Comparison of ENCODE assay signal across 9 cellular contexts in the genomic region with DNA sequence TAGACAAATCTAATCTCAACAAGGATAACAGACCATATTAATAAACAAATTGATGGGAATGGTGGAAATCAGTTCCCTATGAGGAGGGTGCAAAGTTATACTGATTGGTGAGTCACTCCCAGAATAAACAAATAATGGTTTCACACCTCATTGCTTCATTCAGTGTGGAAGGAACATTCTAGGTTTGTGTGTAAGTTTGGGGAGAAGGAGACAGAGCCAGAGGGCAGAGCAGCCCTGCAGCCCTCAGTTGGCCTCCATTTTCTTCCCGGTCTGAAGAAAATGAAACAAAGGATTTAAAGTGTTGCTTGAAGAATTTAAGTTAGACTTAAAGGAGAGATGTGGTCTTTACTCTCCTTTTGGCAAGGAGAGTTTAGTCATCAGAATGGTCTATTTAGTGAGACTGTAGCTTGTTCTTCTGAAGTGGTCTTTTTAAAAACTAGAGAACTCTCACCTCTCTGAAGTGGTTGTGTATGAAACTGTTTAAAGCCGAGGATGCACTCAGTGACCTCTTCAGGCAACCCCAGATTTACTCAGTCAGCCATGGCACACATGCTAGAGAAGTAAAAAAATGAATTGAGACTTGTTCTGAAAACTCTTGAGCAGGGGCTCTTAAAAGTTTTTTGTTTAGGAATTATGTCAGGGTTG. TPM values are rescaled to one million over a fixed set of nuclear protein-coding genes. Genes with fewer than 3 reads are reported as not detected.
DNase-seq lines count a peak whose midpoint lies in the region; ATAC-seq and TF ChIP-seq lines count a peak whose summit lies in the region.
"Had no signal": no experiment of that assay in that cellular context is flagged by ENCODE, and none has a peak within 500 bp of the region (broad histone marks: within the 10 kb centered on the region; RNA-seq: fewer than 3 reads in every experiment).

No MANE protein-coding gene starts in this region.

- no peak overlapping the region for H2AFZ ChIP-seq in mammary epithelial cell (ENCODE audit: low read depth, low read length)

- in situ Hi-C loops in mammary epithelial cell (cut with MboI; ENCODE audit: low sequenced_read_pairs in 2 of 2), result no loop called here

- peak; percentile 58 for ATAC-seq in HG02973 (IDR thresholded peaks at IDR 0.05; ENCODE audit: unreplicated experiment)
- ATAC-seq in activated CD8-positive, alpha-beta T cell treated with anti-CD3 and anti-CD28 coated beads for 36 hours, result peak; percentile 64
- peak; percentile 4 for ATAC-seq in upper lobe of right lung

- H3K36me3 ChIP-seq in mammary epithelial cell (ENCODE audit: insufficient read depth, low read length) (no peaks in the 10 kb centered on the region), upper lobe of right lung (peaks cover 7% of the 10 kb centered on the region), stomach (peaks cover 0 to 6% (median 0%) of the 10 kb centered on the region in 4 donors), uterus (no peaks in the 10 kb centered on the region)

- H3K4me2 ChIP-seq in mammary epithelial cell (ENCODE audit: insufficient read depth, low read depth, low read length), result no peak overlapping the region

- H3K27ac ChIP-seq in mammary epithelial cell (ENCODE audit: insufficient read depth, low read depth, low read length) (no peak overlapping the region), upper lobe of right lung (no peak overlapping the region), stomach (peak overlapping the region in 2 of 5 donors; percentile 43 to 67), uterus (no peak overlapping the region)
- H3K27ac ChIP-seq: C4-2B had no signal

- H3K4me1 ChIP-seq in mammary epithelial cell (ENCODE audit: insufficient read depth, low read length), result no peaks in the 10 kb centered on the region
- H3K4me1 ChIP-seq in upper lobe of right lung, result peaks cover 14% of the 10 kb centered on the region
- H3K4me1 ChIP-seq in stomach, result peaks cover 0 to 39% (median 2%) of the 10 kb centered on the region in 4 donors
- H3K4me1 ChIP-seq in uterus, result no peaks in the 10 kb centered on the region

- no peak for TF ChIP-seq EP300 in stomach (IDR thresholded peaks at IDR 0.05)

- 56% methylated on average over 2 of the region's 2 CpGs for WGBS in mammary epithelial cell (ENCODE audit: low coverage, missing lambda C conversion rate)
- 31 to 43% (median 39%) methylated on average over 2 of the region's 2 CpGs for WGBS in stomach, 5 donors

- DNase-seq in MCF 10A (ENCODE audit: unreplicated experiment), result peak; percentile 32
- DNase-seq in mammary epithelial cell, result no peak
- peak; percentile 73 for DNase-seq in activated CD8-positive, alpha-beta T cell treated with anti-CD3 and anti-CD28 coated beads for 36 hours
- DNase-seq in upper lobe of right lung, result no peak
- no peak for DNase-seq in middle frontal gyrus (ENCODE audit: extremely low spot score, low spot score)
- no peak for DNase-seq in stomach
- DNase-seq in uterus, result no peak

- intact Hi-C loops in MCF 10A (cut with micrococcal nuclease), result no loop called here
- intact Hi-C loops in mammary epithelial cell (cut with micrococcal nuclease), result no loop called here
- intact Hi-C loops in activated CD8-positive, alpha-beta T cell treated with anti-CD3 and anti-CD28 coated beads for 36 hours (cut with micrococcal nuclease), result loop anchor here (2.0 to 5.0 kb wide), 2 partner anchors 15 to 36 kb away; no protein-coding TSS in a partner anchor
- intact Hi-C loops in upper lobe of right lung (cut with DNase I), result no loop called here
- intact Hi-C loops in stomach (cut with DNase I; ENCODE audit: low total_unique reads), result no loop called here
- intact Hi-C loops in uterus (cut with DNase I; ENCODE audit: low total_unique reads), result no loop called here

- H4K20me1 ChIP-seq in mammary epithelial cell (ENCODE audit: insufficient read depth, low read length), result no peaks in the 10 kb centered on the region

- dilution Hi-C loops in mammary epithelial cell (cut with HindIII; ENCODE audit: low sequenced_read_pairs), result no loop called here

- peaks cover 18% of the 10 kb centered on the region for H3K4me1 Mint-ChIP-seq in MCF 10A (ENCODE audit: insufficient read depth, unreplicated experiment)
- peaks cover 60% of the 10 kb centered on the region for H3K4me1 Mint-ChIP-seq in activated CD8-positive, alpha-beta T cell treated with anti-CD3 and anti-CD28 coated beads for 36 hours (ENCODE audit: low read depth)

- no TSS peak for BruUV-seq in MCF 10A (replicated peaks; lab: Mats Ljungman, UMichigan)
- no TSS peak for BruUV-seq in mammary epithelial cell (replicated peaks; lab: Mats Ljungman, UMichigan)

- H3K27me3 ChIP-seq in mammary epithelial cell (ENCODE audit: insufficient read depth, low read length), result no peaks in the 10 kb centered on the region
- peaks cover 3% of the 10 kb centered on the region for H3K27me3 ChIP-seq in upper lobe of right lung
- H3K27me3 ChIP-seq in stomach, result peaks cover 0 to 19% (median 0%) of the 10 kb centered on the region in 3 donors
- no peaks in the 10 kb centered on the region for H3K27me3 ChIP-seq in uterus

- H3K9me3 Mint-ChIP-seq in MCF 10A (ENCODE audit: unreplicated experiment), result no peaks in the 10 kb centered on the region
- no peaks in the 10 kb centered on the region for H3K9me3 Mint-ChIP-seq in activated CD8-positive, alpha-beta T cell treated with anti-CD3 and anti-CD28 coated beads for 36 hours

- H3K36me3 Mint-ChIP-seq in MCF 10A (ENCODE audit: insufficient read depth, unreplicated experiment), result no peaks in the 10 kb centered on the region
- peaks cover 57% of the 10 kb centered on the region for H3K36me3 Mint-ChIP-seq in activated CD8-positive, alpha-beta T cell treated with anti-CD3 and anti-CD28 coated beads for 36 hours (ENCODE audit: low read depth)

- H3K4me3 ChIP-seq in mammary epithelial cell (replicated peaks in 1 of 3; ENCODE audit: insufficient read depth in 1 of 3, low read depth in 2 of 3, low read length in 3 of 3) (no peak overlapping the region), upper lobe of right lung (no peak overlapping the region), stomach (no peak overlapping the region), uterus (no peak overlapping the region)

- POLR2A ChIA-PET in MCF 10A (lab: Yijun Ruan, JAX), result interaction anchor here (1.0 kb wide), 1 partner anchor 10 kb away, joined by 3 read pairs; no protein-coding TSS in a partner anchor
- POLR2A ChIA-PET in activated CD8-positive, alpha-beta T cell treated with anti-CD3 and anti-CD28 coated beads for 36 hours (lab: Charles Lee), result interaction anchor here (0.6 to 30.3 kb wide), 8 partner anchors 9 to 141 kb away, joined by 3 to 1646 read pairs (median 4); no protein-coding TSS in a partner anchor

- TF ChIP-seq CTCF in MCF 10A (IDR thresholded peaks at IDR 0.05; ENCODE audit: unreplicated experiment) (no peak), mammary epithelial cell (conservative IDR thresholded peaks at IDR 0.05 in 1 of 2, IDR thresholded peaks at IDR 0.05 in 1 of 2; ENCODE audit: extremely low read depth in 1 of 2, insufficient read depth in 1 of 2, low read depth in 1 of 2, low read length in 2 of 2) (no peak), upper lobe of right lung (IDR thresholded peaks at IDR 0.05) (no peak), stomach (IDR thresholded peaks at IDR 0.05) (no peak), uterus (IDR thresholded peaks at IDR 0.05) (no peak)
- no peak for TF ChIP-seq CTCF in activated CD8-positive, alpha-beta T cell treated with anti-CD3 and anti-CD28 coated beads for 36 hours (IDR thresholded peaks at IDR 0.05)

- H3K9me3 ChIP-seq in mammary epithelial cell (replicated peaks; ENCODE audit: insufficient read depth, low read length) (no peaks in the 10 kb centered on the region), upper lobe of right lung (no peaks in the 10 kb centered on the region), stomach (no peaks in the 10 kb centered on the region), uterus (no peaks in the 10 kb centered on the region)

- peaks cover 19% of the 10 kb centered on the region for H3K27me3 Mint-ChIP-seq in MCF 10A (ENCODE audit: insufficient read depth, unreplicated experiment)
- no peaks in the 10 kb centered on the region for H3K27me3 Mint-ChIP-seq in activated CD8-positive, alpha-beta T cell treated with anti-CD3 and anti-CD28 coated beads for 36 hours

- no peaks in the 10 kb centered on the region for H3K79me2 ChIP-seq in mammary epithelial cell (ENCODE audit: insufficient read depth, low read length)

- H3K27ac Mint-ChIP-seq in MCF 10A (ENCODE audit: low read depth, unreplicated experiment), result no peak overlapping the region
- H3K27ac Mint-ChIP-seq in activated CD8-positive, alpha-beta T cell treated with anti-CD3 and anti-CD28 coated beads for 36 hours, result no peak overlapping the region

- no peak for TF ChIP-seq POLR2A in stomach (IDR thresholded peaks at IDR 0.05)
- TF ChIP-seq POLR2A in uterus (IDR thresholded peaks at IDR 0.05), result no peak

- no peak overlapping the region for H3K9ac ChIP-seq in mammary epithelial cell (ENCODE audit: insufficient read depth, low read length)

- H3K4me3 Mint-ChIP-seq in MCF 10A (ENCODE audit: unreplicated experiment), result no peak overlapping the region
- no peak overlapping the region for H3K4me3 Mint-ChIP-seq in activated CD8-positive, alpha-beta T cell treated with anti-CD3 and anti-CD28 coated beads for 36 hours

- CTCF ChIA-PET in MCF 10A (lab: Yijun Ruan, JAX), result interaction anchor here (0.6 to 1.2 kb wide), 3 partner anchors 28 to 1147 kb away, joined by 3 read pairs; no protein-coding TSS in a partner anchor
- CTCF ChIA-PET in mammary epithelial cell (lab: Charles Lee; ENCODE audit: low non-redundant PET), result no interaction called here
- CTCF ChIA-PET in activated CD8-positive, alpha-beta T cell treated with anti-CD3 and anti-CD28 coated beads for 36 hours (lab: Charles Lee), result interaction anchor here (1.0 to 6.4 kb wide), 7 partner anchors 12 to 125 kb away, joined by 3 to 37 read pairs (median 5); no protein-coding TSS in a partner anchor

RNA-seq across cellular contexts. Expression of gene IKZF1, which starts 27.2 kb away (rescaled TPM):
- not detected in 2 replicates for total RNA-seq in MCF 10A (2022)
- total RNA-seq in mammary epithelial cell, result not detected
- 0.01 TPM for polyA plus RNA-seq in mammary epithelial cell
- not detected for polyA minus RNA-seq in mammary epithelial cell
- total RNA-seq in activated CD8-positive, alpha-beta T cell treated with anti-CD3 and anti-CD28 coated beads for 36 hours, result 100 to 1,000 TPM; 277 to 295 TPM
- total RNA-seq in upper lobe of right lung, result 41.4 TPM
- total RNA-seq in stomach, result 100 to 1,000 TPM in 1 of 5 donors, 10 to 100 TPM in 3, 1 to 10 TPM in 1; 4.5 to 139 (median 14.0) TPM
- 1 to 10 TPM; 1.5 to 6.4 (median 1.8) TPM for polyA plus RNA-seq in stomach
- 100 to 1,000 TPM in 1 of 4 donors, 10 to 100 TPM in 1, 1 to 10 TPM in 2; 7.0 to 828 (median 12.8) TPM for total RNA-seq in uterus

Comparison
In these comparisons a context has a peak if more than half of its experiments do, and no peak if none do; other contexts are left out.
1. DNase-seq: peak in MCF 10A (single experiment) and activated CD8-positive, alpha-beta T cell treated with anti-CD3 and anti-CD28 coated beads for 36 hours (single experiment); none in mammary epithelial cell (single experiment), upper lobe of right lung (single experiment), middle frontal gyrus (single experiment), stomach (single experiment) and uterus (0 of 2).
2. ATAC-seq: peak in every context shown above with its lines; median percentile 64 in activated CD8-positive, alpha-beta T cell treated with anti-CD3 and anti-CD28 coated beads for 36 hours; 58 in HG02973; 4 in upper lobe of right lung.